13 cellular contexts compared by ENCODE assay signal in the genomic region with DNA sequence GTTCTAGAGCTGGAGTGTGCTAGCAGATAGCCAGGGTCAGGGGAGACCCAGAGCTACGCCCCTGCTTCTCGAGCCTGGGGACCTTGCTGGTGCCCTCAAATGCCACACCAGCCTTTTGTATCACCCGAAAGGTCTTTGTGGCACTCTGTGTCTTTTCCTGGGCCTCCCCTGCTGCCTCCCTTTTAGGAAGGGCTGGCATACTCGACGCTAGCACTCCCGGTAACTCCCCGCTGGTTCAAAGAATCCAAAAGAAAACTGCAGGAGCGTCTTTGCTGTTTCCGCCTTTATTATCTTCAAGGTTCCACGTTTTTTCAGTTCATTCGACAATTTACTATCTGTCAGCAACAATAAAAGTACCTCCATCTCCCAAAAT. TPM values are rescaled to one million over a fixed set of nuclear protein-coding genes. Genes with fewer than 3 reads are reported as not detected.
A peak's percentile ranks its signal among the peaks of the same experiment; 100 is the strongest.
DNase-seq lines count a peak whose midpoint lies in the region; ATAC-seq and TF ChIP-seq lines count a peak whose summit lies in the region.
"Had no signal": no experiment of that assay in that cellular context is flagged by ENCODE, and none has a peak within 500 bp of the region (broad histone marks: within the 10 kb centered on the region; RNA-seq: fewer than 3 reads in every experiment).

No MANE protein-coding gene starts in this region.

- no peaks in the 10 kb centered on the region for H3K36me3 Mint-ChIP-seq in natural killer cell treated with Interleukin-12 subunit alpha and Interleukin-12 subunit beta and Interleukin-15 and Interleukin-18, amount 100 ng/mL, for 72 hours

- H3K36me3 ChIP-seq in heart left ventricle (peaks cover 0 to 6% (median 0%) of the 10 kb centered on the region in 9 donors), transverse colon (no peaks in the 10 kb centered on the region)

- WGBS in heart left ventricle, 4 donors: 27 to 47% (median 37%) methylated on average over 10 to 11 of the region's 11 CpGs
- WGBS in transverse colon (ENCODE audit: low coverage in 1 of 2), 2 donors: 31 to 37% methylated on average over 2 to 11 of the region's 11 CpGs

- H3K9me3 Mint-ChIP-seq in natural killer cell treated with Interleukin-12 subunit alpha and Interleukin-12 subunit beta and Interleukin-15 and Interleukin-18, amount 100 ng/mL, for 72 hours: no peaks in the 10 kb centered on the region
- H3K9me3 Mint-ChIP-seq: activated T-cell treated with anti-CD3 and anti-CD28 coated beads, Interleukin-2, amount 50 U/mL, for 72 hours; central memory CD8-positive, alpha-beta T cell; type B pancreatic cell had no signal

- H3K27me3 Mint-ChIP-seq in natural killer cell treated with Interleukin-12 subunit alpha and Interleukin-12 subunit beta and Interleukin-15 and Interleukin-18, amount 100 ng/mL, for 72 hours: no peaks in the 10 kb centered on the region
- H3K27me3 Mint-ChIP-seq: type B pancreatic cell had no signal

- H3K9me3 ChIP-seq in heart left ventricle: no peaks in the 10 kb centered on the region
- H3K9me3 ChIP-seq in transverse colon: no peaks in the 10 kb centered on the region
- H3K9me3 ChIP-seq: neutrophil had no signal

- H3K4me3 ChIP-seq in heart left ventricle: peak overlapping the region in 9 of 12 donors; percentile 6 to 39 (median 26)
- peak overlapping the region; percentile 10 for H3K4me3 ChIP-seq in epithelial cell of proximal tubule (ENCODE audit: low read depth, low read length)
- peak overlapping the region in 1 of 4 donors; percentile 5 for H3K4me3 ChIP-seq in transverse colon

- H3K4me1 ChIP-seq in heart left ventricle (peaks cover 7 to 97% (median 73%) of the 10 kb centered on the region in 12 donors), transverse colon (peaks cover 33 to 61% (median 43%) of the 10 kb centered on the region in 4 donors)

- H3K27ac Mint-ChIP-seq in natural killer cell treated with Interleukin-12 subunit alpha and Interleukin-12 subunit beta and Interleukin-15 and Interleukin-18, amount 100 ng/mL, for 72 hours: peak overlapping the region; percentile 54 to 93
- H3K27ac Mint-ChIP-seq: activated T-cell treated with anti-CD3 and anti-CD28 coated beads, Interleukin-2, amount 50 U/mL, for 72 hours had no signal

- TF ChIP-seq CTCF in heart left ventricle (IDR thresholded peaks at IDR 0.05) (no peak), epithelial cell of proximal tubule (conservative IDR thresholded peaks at IDR 0.05; ENCODE audit: low read depth, low read length) (no peak), transverse colon (IDR thresholded peaks at IDR 0.05) (no peak), omental fat pad (IDR thresholded peaks at IDR 0.05) (no peak)

- H3K27me3 ChIP-seq in heart left ventricle (no peaks in the 10 kb centered on the region), transverse colon (no peaks in the 10 kb centered on the region)
- H3K27me3 ChIP-seq: neutrophil had no signal

- ATAC-seq in heart left ventricle (no peak), left ventricle myocardium superior (no peak), omental fat pad (ENCODE audit: low FRiP score) (no peak)
- no peak for ATAC-seq in natural killer cell treated with Interleukin-12 subunit alpha and Interleukin-12 subunit beta and Interleukin-15 and Interleukin-18, amount 100 ng/mL, for 72 hours
- ATAC-seq: activated T-cell treated with anti-CD3 and anti-CD28 coated beads, Interleukin-2, amount 50 U/mL, for 72 hours had no signal

- in situ Hi-C loops in transverse colon (cut with MboI; ENCODE audit: low pct_ligation_motif_present in 1 of 4, low pct_unique_long_range_greater_than_20kb in 1 of 4, low sequenced_read_pairs in 3 of 4): no loop called here

- no peak for DNase-seq in heart left ventricle
- DNase-seq in left ventricle myocardium superior: no peak
- DNase-seq in epithelial cell of proximal tubule (ENCODE audit: low read depth): no peak
- no peak for DNase-seq in natural killer cell treated with Interleukin-12 subunit alpha and Interleukin-12 subunit beta and Interleukin-15 and Interleukin-18, amount 100 ng/mL, for 72 hours (ENCODE audit: low spot score)
- no peak for DNase-seq in transverse colon
- DNase-seq in hippocampal formation (lab: John Stamatoyannopoulos, UW): no peak
- DNase-seq in NCI-H82 (lab: John Stamatoyannopoulos, UW): no peak
- DNase-seq in omental fat pad (ENCODE audit: low spot score): no peak
- DNase-seq: activated T-cell treated with anti-CD3 and anti-CD28 coated beads, Interleukin-2, amount 50 U/mL, for 72 hours; KBM-7 had no signal

- TF ChIP-seq EP300 in transverse colon (IDR thresholded peaks at IDR 0.05; ENCODE audit: low read depth): no peak

- TF ChIP-seq POLR2A in heart left ventricle (IDR thresholded peaks at IDR 0.05) (no peak), transverse colon (IDR thresholded peaks at IDR 0.05) (no peak)

- H3K4me3 Mint-ChIP-seq in natural killer cell treated with Interleukin-12 subunit alpha and Interleukin-12 subunit beta and Interleukin-15 and Interleukin-18, amount 100 ng/mL, for 72 hours: no peak overlapping the region
- H3K4me3 Mint-ChIP-seq: activated T-cell treated with anti-CD3 and anti-CD28 coated beads, Interleukin-2, amount 50 U/mL, for 72 hours; central memory CD8-positive, alpha-beta T cell; type B pancreatic cell had no signal

- H3K4me1 Mint-ChIP-seq in natural killer cell treated with Interleukin-12 subunit alpha and Interleukin-12 subunit beta and Interleukin-15 and Interleukin-18, amount 100 ng/mL, for 72 hours (ENCODE audit: low read depth in 2 of 2): peaks cover 62 to 79% of the 10 kb centered on the region in 2 donors
- H3K4me1 Mint-ChIP-seq: central memory CD8-positive, alpha-beta T cell had no signal

- peak overlapping the region; percentile 44 to 88 (median 82) for H3K27ac ChIP-seq in heart left ventricle
- H3K27ac ChIP-seq in transverse colon: peak overlapping the region; percentile 85 to 90 (median 88)
- H3K27ac ChIP-seq: neutrophil had no signal

- intact Hi-C loops in heart left ventricle (cut with DNase I) (loop anchor here in 4 of 10 donors (5.0 kb wide), 3 partner anchors 33 to 62 kb away; no protein-coding TSS in a partner anchor), left ventricle myocardium superior (cut with micrococcal nuclease) (no loop called here), transverse colon (cut with DNase I; ENCODE audit: low total_unique reads) (no loop called here)

RNA-seq across cellular contexts. Expression of a gene that starts 36.3 kb away (rescaled TPM):
- total RNA-seq in heart left ventricle (10 to 100 TPM; 23.9 to 45.5 (median 30.0) TPM), left ventricle myocardium superior (29.3 TPM), epithelial cell of proximal tubule (57.3 and 106 TPM in 2 replicates), transverse colon (100 to 1,000 TPM in 1 of 4 donors, 10 to 100 TPM in 3; 71.9 to 247 (median 98.4) TPM), omental fat pad (10 to 100 TPM; 29.4 to 58.6 (median 46.2) TPM)
- polyA plus RNA-seq in heart left ventricle: 10 to 100 TPM; 10.1 to 29.1 TPM
- total RNA-seq in natural killer cell treated with Interleukin-12 subunit alpha and Interleukin-12 subunit beta and Interleukin-15 and Interleukin-18, amount 100 ng/mL, for 72 hours: 10 to 100 TPM; 61.3 to 76.4 TPM
